In the genomic region with DNA sequence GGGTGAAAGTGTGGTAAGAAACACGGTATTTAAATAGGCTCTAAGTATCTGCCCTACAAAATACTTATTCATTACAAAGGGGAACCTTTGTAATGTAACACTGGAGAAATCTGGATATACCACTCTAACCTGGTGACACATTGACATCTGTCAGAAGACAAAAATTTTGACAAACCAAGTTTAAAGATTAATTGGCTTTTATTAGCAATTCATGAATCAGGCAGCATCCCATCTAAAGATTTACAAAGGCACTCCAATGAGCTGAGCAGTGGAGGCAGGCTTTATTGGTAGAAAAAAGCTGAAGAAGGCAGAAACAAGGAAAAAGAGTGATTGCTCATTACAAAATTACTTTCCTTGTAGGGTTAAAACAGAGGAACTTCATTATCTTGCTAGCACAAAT, we compare ENCODE assay signal across 1 cellular context.
TF ChIP-seq lines count a peak whose summit lies in the region.

No MANE protein-coding gene starts in this region.

TF ChIP-seq in WTC11, 78 proteins besides CTCF, POLR2A, EP300 and RAD21:
- TF ChIP-seq, protein P1, sequence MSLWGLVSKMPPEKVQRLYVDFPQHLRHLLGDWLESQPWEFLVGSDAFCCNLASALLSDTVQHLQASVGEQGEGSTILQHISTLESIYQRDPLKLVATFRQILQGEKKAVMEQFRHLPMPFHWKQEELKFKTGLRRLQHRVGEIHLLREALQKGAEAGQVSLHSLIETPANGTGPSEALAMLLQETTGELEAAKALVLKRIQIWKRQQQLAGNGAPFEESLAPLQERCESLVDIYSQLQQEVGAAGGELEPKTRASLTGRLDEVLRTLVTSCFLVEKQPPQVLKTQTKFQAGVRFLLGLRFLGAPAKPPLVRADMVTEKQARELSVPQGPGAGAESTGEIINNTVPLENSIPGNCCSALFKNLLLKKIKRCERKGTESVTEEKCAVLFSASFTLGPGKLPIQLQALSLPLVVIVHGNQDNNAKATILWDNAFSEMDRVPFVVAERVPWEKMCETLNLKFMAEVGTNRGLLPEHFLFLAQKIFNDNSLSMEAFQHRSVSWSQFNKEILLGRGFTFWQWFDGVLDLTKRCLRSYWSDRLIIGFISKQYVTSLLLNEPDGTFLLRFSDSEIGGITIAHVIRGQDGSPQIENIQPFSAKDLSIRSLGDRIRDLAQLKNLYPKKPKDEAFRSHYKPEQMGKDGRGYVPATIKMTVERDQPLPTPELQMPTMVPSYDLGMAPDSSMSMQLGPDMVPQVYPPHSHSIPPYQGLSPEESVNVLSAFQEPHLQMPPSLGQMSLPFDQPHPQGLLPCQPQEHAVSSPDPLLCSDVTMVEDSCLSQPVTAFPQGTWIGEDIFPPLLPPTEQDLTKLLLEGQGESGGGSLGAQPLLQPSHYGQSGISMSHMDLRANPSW (CRISPR knock-in tag; conservative IDR thresholded peaks at IDR 0.05; ENCODE audit: low read depth): no peak
- TF ChIP-seq, protein P2, sequence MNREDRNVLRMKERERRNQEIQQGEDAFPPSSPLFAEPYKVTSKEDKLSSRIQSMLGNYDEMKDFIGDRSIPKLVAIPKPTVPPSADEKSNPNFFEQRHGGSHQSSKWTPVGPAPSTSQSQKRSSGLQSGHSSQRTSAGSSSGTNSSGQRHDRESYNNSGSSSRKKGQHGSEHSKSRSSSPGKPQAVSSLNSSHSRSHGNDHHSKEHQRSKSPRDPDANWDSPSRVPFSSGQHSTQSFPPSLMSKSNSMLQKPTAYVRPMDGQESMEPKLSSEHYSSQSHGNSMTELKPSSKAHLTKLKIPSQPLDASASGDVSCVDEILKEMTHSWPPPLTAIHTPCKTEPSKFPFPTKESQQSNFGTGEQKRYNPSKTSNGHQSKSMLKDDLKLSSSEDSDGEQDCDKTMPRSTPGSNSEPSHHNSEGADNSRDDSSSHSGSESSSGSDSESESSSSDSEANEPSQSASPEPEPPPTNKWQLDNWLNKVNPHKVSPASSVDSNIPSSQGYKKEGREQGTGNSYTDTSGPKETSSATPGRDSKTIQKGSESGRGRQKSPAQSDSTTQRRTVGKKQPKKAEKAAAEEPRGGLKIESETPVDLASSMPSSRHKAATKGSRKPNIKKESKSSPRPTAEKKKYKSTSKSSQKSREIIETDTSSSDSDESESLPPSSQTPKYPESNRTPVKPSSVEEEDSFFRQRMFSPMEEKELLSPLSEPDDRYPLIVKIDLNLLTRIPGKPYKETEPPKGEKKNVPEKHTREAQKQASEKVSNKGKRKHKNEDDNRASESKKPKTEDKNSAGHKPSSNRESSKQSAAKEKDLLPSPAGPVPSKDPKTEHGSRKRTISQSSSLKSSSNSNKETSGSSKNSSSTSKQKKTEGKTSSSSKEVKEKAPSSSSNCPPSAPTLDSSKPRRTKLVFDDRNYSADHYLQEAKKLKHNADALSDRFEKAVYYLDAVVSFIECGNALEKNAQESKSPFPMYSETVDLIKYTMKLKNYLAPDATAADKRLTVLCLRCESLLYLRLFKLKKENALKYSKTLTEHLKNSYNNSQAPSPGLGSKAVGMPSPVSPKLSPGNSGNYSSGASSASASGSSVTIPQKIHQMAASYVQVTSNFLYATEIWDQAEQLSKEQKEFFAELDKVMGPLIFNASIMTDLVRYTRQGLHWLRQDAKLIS (CRISPR knock-in tag; IDR thresholded peaks at IDR 0.05; ENCODE audit: borderline replicate concordance): no peak
- TF ChIP-seq, protein P3, sequence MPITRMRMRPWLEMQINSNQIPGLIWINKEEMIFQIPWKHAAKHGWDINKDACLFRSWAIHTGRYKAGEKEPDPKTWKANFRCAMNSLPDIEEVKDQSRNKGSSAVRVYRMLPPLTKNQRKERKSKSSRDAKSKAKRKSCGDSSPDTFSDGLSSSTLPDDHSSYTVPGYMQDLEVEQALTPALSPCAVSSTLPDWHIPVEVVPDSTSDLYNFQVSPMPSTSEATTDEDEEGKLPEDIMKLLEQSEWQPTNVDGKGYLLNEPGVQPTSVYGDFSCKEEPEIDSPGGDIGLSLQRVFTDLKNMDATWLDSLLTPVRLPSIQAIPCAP (CRISPR knock-in tag; IDR thresholded peaks at IDR 0.05): no peak
- TF ChIP-seq NR3C1 (CRISPR knock-in tag; conservative IDR thresholded peaks at IDR 0.05; ENCODE audit: low read depth): no peak
